Comparison of ENCODE assay signal across 8 cellular contexts in the genomic region with DNA sequence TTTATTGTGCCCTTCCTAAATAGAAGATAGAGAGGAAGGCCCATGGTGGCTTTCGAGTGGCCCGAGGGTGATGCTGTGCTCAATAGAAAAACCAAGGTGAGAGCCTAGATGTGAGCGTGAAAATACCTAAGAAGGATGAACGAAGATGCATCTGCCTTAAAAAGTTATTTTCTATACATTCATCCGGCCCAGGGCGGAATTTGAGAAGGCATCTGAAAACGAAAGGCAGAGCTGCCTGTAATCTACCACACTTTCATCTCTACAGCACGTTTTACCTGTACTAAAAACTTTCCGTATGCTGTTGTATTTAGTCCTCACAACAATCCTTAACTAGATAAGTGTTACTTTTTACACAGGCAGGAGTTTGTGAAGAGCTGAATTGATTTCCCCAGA. TPM values are rescaled to one million over a fixed set of nuclear protein-coding genes. Genes with fewer than 3 reads are reported as not detected.
A peak's percentile ranks its signal among the peaks of the same experiment; 100 is the strongest.
DNase-seq lines count a peak whose midpoint lies in the region; ATAC-seq, FAIRE-seq and TF ChIP-seq lines count a peak whose summit lies in the region.

No MANE protein-coding gene starts in this region.

- intact Hi-C loops in Panc1 (cut with micrococcal nuclease; ENCODE audit: unreplicated experiment), result no loop called here
- intact Hi-C loops in right cardiac atrium (cut with DNase I), result no loop called here

- DNase-seq in GM18507 (ENCODE audit: extremely low spot score, insufficient read length, low read depth), result no peak
- DNase-seq in Panc1 (ENCODE audit: low read depth, low spot score), result no peak
- DNase-seq in skeletal muscle cell (ENCODE audit: low read depth), result no peak
- DNase-seq in NOMO-1 (lab: John Stamatoyannopoulos, UW; ENCODE audit: unreplicated experiment in 2 of 2), result no peak
- DNase-seq in right cardiac atrium, result no peak

- 48% methylated on average over 9 of the region's 9 CpGs for WGBS in right cardiac atrium

- ATAC-seq in Panc1, result no peak
- ATAC-seq in GM21723 (IDR thresholded peaks at IDR 0.05; ENCODE audit: unreplicated experiment), result no peak
- no peak for ATAC-seq in HG03520 (IDR thresholded peaks at IDR 0.05; ENCODE audit: unreplicated experiment)
- no peak for ATAC-seq in right cardiac atrium

- H3K4me1 ChIP-seq in Panc1 (ENCODE audit: control insufficient read depth, insufficient read depth, low read length) (peaks cover 19% of the 10 kb centered on the region), endocrine pancreas (ENCODE audit: control insufficient read depth, insufficient read depth, low read length) (peaks cover 8% of the 10 kb centered on the region), right cardiac atrium (ENCODE audit: control insufficient read depth, insufficient read depth, low read length) (peaks cover 2% of the 10 kb centered on the region)

- H3K27ac ChIP-seq in Panc1 (ENCODE audit: low read length) (peak overlapping the region; percentile 84), right cardiac atrium (ENCODE audit: low read length) (no peak overlapping the region)

- TF ChIP-seq CTCF in Panc1 (IDR thresholded peaks at IDR 0.05), result no peak

- FAIRE-seq in GM18507 (lab: Jason Lieb, UNC), result peak; percentile 39

- H3K9ac ChIP-seq in endocrine pancreas (ENCODE audit: control insufficient read depth, insufficient read depth, low read length), result no peak overlapping the region

- CTCF ChIA-PET in Panc1 (lab: Charles Lee), result no interaction called here

- H3K36me3 ChIP-seq in Panc1 (ENCODE audit: control insufficient read depth, insufficient read depth, low read length) (peaks cover 35% of the 10 kb centered on the region), endocrine pancreas (ENCODE audit: control insufficient read depth, insufficient read depth, low read length) (no peaks in the 10 kb centered on the region)

- no peaks in the 10 kb centered on the region for H3K27me3 ChIP-seq in Panc1 (ENCODE audit: control insufficient read depth, insufficient read depth, low read length)
- H3K27me3 ChIP-seq in endocrine pancreas (ENCODE audit: control insufficient read depth, insufficient read depth, low read length), result no peaks in the 10 kb centered on the region
- no peaks in the 10 kb centered on the region for H3K27me3 ChIP-seq in right cardiac atrium (ENCODE audit: control insufficient read depth, insufficient read depth)

- in situ Hi-C loops in Panc1 (cut with HindIII; ENCODE audit: low pct_unique_long_range_greater_than_20kb, low sequenced_read_pairs), result no loop called here

- TSS peak; percentile 74 for BruUV-seq in Panc1 (replicated peaks; lab: Mats Ljungman, UMichigan)

- POLR2A ChIA-PET in Panc1 (lab: Charles Lee), result no interaction called here

- no peaks in the 10 kb centered on the region for H3K9me3 ChIP-seq in Panc1 (ENCODE audit: control insufficient read depth, insufficient read depth, low read depth, low read length)
- H3K9me3 ChIP-seq in endocrine pancreas (ENCODE audit: control insufficient read depth, low read length), result no peaks in the 10 kb centered on the region
- no peaks in the 10 kb centered on the region for H3K9me3 ChIP-seq in right cardiac atrium (ENCODE audit: control insufficient read depth, low read length)

- H3K4me3 ChIP-seq in Panc1 (ENCODE audit: low read depth in 2 of 2, low read length in 2 of 2), result peak overlapping the region; percentile 73 to 94
- peak overlapping the region; percentile 19 for H3K4me3 ChIP-seq in endocrine pancreas (ENCODE audit: control insufficient read depth, insufficient read depth, low read length)
- peak overlapping the region; percentile 87 for H3K4me3 ChIP-seq in skeletal muscle cell (ENCODE audit: low read depth, low read length)
- H3K4me3 ChIP-seq in right cardiac atrium (ENCODE audit: low read length), result no peak overlapping the region

RNA-seq across cellular contexts. Expression of a gene that starts 1.4 kb away (rescaled TPM):
- total RNA-seq in Panc1 (2021; ENCODE audit: unreplicated experiment) (220 TPM), right cardiac atrium (10 to 100 TPM; 71.0 to 92.1 (median 84.5) TPM)
- polyA plus RNA-seq in Panc1 (2012; ENCODE audit: insufficient read length), result 164 TPM
- 75.9 TPM for polyA plus RNA-seq in right cardiac atrium
